Comparison of ENCODE assay signal across 10 cellular contexts in genomic region chr1:100187912-100188311, GRCh38. TPM values are rescaled to one million over a fixed set of nuclear protein-coding genes. Genes with fewer than 3 reads are reported as not detected.
DNase-seq lines count a peak whose midpoint lies in the region; ATAC-seq and TF ChIP-seq lines count a peak whose summit lies in the region.
"Had no signal": no experiment of that assay in that cellular context is flagged by ENCODE, and none has a peak within 500 bp of the region (broad histone marks: within the 10 kb centered on the region; RNA-seq: fewer than 3 reads in every experiment).

No MANE protein-coding gene starts in this region.

- TF ChIP-seq CTCF in AG09319 (IDR thresholded peaks at IDR 0.05; ENCODE audit: low read depth, low read length) (no peak), lung (IDR thresholded peaks at IDR 0.05; ENCODE audit: control extremely low read depth, extremely low read depth) (no peak), coronary artery (IDR thresholded peaks at IDR 0.05) (no peak)

- CTCF ChIA-PET in activated naive CD4-positive, alpha-beta T cell treated with anti-CD3 and anti-CD28 coated beads for 36 hours (lab: Charles Lee), result interaction anchor here (0.7 kb wide), 1 partner anchor 239 kb away, joined by 3 read pairs; no protein-coding TSS in a partner anchor

- no peaks in the 10 kb centered on the region for H3K9me3 ChIP-seq in lung (ENCODE audit: control insufficient read depth in 2 of 2, insufficient read depth in 1 of 2, low read length in 1 of 2)

- peaks cover 0 to 2% of the 10 kb centered on the region in 2 donors for H3K36me3 ChIP-seq in lung (ENCODE audit: control insufficient read depth in 2 of 2, insufficient read depth in 2 of 2, low read length in 2 of 2)

- H3K27me3 Mint-ChIP-seq in activated naive CD4-positive, alpha-beta T cell treated with anti-CD3 and anti-CD28 coated beads for 36 hours (ENCODE audit: low read depth), result no peaks in the 10 kb centered on the region

- H3K27ac Mint-ChIP-seq in activated naive CD4-positive, alpha-beta T cell treated with anti-CD3 and anti-CD28 coated beads for 36 hours, result no peak overlapping the region

- H3K4me1 Mint-ChIP-seq in activated naive CD4-positive, alpha-beta T cell treated with anti-CD3 and anti-CD28 coated beads for 36 hours (ENCODE audit: low read depth), result no peaks in the 10 kb centered on the region

- intact Hi-C loops in activated naive CD4-positive, alpha-beta T cell treated with anti-CD3 and anti-CD28 coated beads for 36 hours (cut with micrococcal nuclease), result no loop called here

- DNase-seq in AG09319 (ENCODE audit: extremely low read depth, low read depth) (peak; percentile 8), NCI-H1048 (lab: John Stamatoyannopoulos, UW) (peak; percentile 4), fibroblast of gingiva (ENCODE audit: low read depth) (peak; percentile 82), lung (ENCODE audit: low spot score) (peak; percentile 63), coronary artery (ENCODE audit: low spot score) (no peak), superior temporal gyrus (ENCODE audit: extremely low spot score) (no peak)
- no peak for DNase-seq in activated naive CD4-positive, alpha-beta T cell treated with anti-CD3 and anti-CD28 coated beads for 36 hours
- DNase-seq in activated CD4-positive, alpha-beta T cell treated with anti-CD3 and anti-CD28 coated beads for 48 hours, result no peak

- peak overlapping the region in 1 of 2 donors; percentile 90 for H3K27ac ChIP-seq in lung (ENCODE audit: low read depth in 1 of 2, low read length in 1 of 2)
- H3K27ac ChIP-seq in coronary artery, result no peak overlapping the region
- H3K27ac ChIP-seq: BLaER1 treated with 17β-estradiol and CSF1 and Interleukin-3, amounts not matched to agents 10 nM and 100 nM; parathyroid adenoma had no signal

- H3K9me3 Mint-ChIP-seq in activated naive CD4-positive, alpha-beta T cell treated with anti-CD3 and anti-CD28 coated beads for 36 hours, result peaks cover 2% of the 10 kb centered on the region

- H3K4me3 ChIP-seq in lung (no peak overlapping the region), coronary artery (no peak overlapping the region)
- H3K4me3 ChIP-seq: BLaER1 treated with 17β-estradiol and CSF1 and Interleukin-3, amounts not matched to agents 10 nM and 100 nM had no signal

- ATAC-seq in lung (ENCODE audit: insufficient read depth, low FRiP score), result peak; percentile 70

- H3K27me3 ChIP-seq in lung (ENCODE audit: control insufficient read depth, insufficient read depth), result no peaks in the 10 kb centered on the region
- H3K27me3 ChIP-seq: BLaER1 treated with 17β-estradiol and CSF1 and Interleukin-3, amounts not matched to agents 10 nM and 100 nM had no signal

- no peak overlapping the region for H3K4me3 Mint-ChIP-seq in activated naive CD4-positive, alpha-beta T cell treated with anti-CD3 and anti-CD28 coated beads for 36 hours

- peaks cover 0 to 12% of the 10 kb centered on the region in 2 donors for H3K4me1 ChIP-seq in lung (ENCODE audit: control insufficient read depth in 2 of 2, insufficient read depth in 2 of 2, low read length in 2 of 2)
- H3K4me1 ChIP-seq: parathyroid adenoma had no signal

- H3K36me3 Mint-ChIP-seq in activated naive CD4-positive, alpha-beta T cell treated with anti-CD3 and anti-CD28 coated beads for 36 hours (ENCODE audit: low read depth), result peaks cover 14% of the 10 kb centered on the region

- WGBS in lung, 2 donors, result 41 to 68% methylated on average over 3 of the region's 3 CpGs

RNA-seq across cellular contexts. Expression of gene LRRC39, which starts 9.9 kb away (rescaled TPM):
- total RNA-seq in lung, result under 1 TPM; 0.94 to 0.98 TPM
- polyA plus RNA-seq in lung, result 1 to 10 TPM in 1 of 2 donors, under 1 TPM in 1; 0.45 to 2.7 TPM
- under 1 TPM; 0.22 to 0.36 TPM for total RNA-seq in activated naive CD4-positive, alpha-beta T cell treated with anti-CD3 and anti-CD28 coated beads for 36 hours

RNA-seq across cellular contexts. Expression of gene TRMT13, which starts 54.9 kb away (rescaled TPM):
- 10 to 100 TPM; 11.5 to 45.1 TPM for total RNA-seq in lung
- polyA plus RNA-seq in lung, result 10 to 100 TPM in 1 of 2 donors, 1 to 10 TPM in 1; 7.6 to 13.0 TPM
- 10 to 100 TPM; 12.9 to 16.6 TPM for total RNA-seq in activated naive CD4-positive, alpha-beta T cell treated with anti-CD3 and anti-CD28 coated beads for 36 hours

RNA-seq across cellular contexts. Expression of gene SASS6, which starts 55.2 kb away (rescaled TPM):
- total RNA-seq in lung, result 1 to 10 TPM; 1.9 to 4.6 TPM
- polyA plus RNA-seq in lung, result 1 to 10 TPM; 1.3 to 2.0 TPM
- 1 to 10 TPM; 8.2 TPM for total RNA-seq in activated naive CD4-positive, alpha-beta T cell treated with anti-CD3 and anti-CD28 coated beads for 36 hours

Comparison
In these comparisons a context has a peak if more than half of its experiments do, and no peak if none do; other contexts are left out.
1. DNase-seq: peak in AG09319 (single experiment), NCI-H1048 (single experiment), fibroblast of gingiva (single experiment) and lung (single experiment); none in coronary artery (single experiment), activated naive CD4-positive, alpha-beta T cell treated with anti-CD3 and anti-CD28 coated beads for 36 hours (single experiment), activated CD4-positive, alpha-beta T cell treated with anti-CD3 and anti-CD28 coated beads for 48 hours (single experiment) and superior temporal gyrus (single experiment).